8 cellular contexts compared by ENCODE assay signal in the genomic region with DNA sequence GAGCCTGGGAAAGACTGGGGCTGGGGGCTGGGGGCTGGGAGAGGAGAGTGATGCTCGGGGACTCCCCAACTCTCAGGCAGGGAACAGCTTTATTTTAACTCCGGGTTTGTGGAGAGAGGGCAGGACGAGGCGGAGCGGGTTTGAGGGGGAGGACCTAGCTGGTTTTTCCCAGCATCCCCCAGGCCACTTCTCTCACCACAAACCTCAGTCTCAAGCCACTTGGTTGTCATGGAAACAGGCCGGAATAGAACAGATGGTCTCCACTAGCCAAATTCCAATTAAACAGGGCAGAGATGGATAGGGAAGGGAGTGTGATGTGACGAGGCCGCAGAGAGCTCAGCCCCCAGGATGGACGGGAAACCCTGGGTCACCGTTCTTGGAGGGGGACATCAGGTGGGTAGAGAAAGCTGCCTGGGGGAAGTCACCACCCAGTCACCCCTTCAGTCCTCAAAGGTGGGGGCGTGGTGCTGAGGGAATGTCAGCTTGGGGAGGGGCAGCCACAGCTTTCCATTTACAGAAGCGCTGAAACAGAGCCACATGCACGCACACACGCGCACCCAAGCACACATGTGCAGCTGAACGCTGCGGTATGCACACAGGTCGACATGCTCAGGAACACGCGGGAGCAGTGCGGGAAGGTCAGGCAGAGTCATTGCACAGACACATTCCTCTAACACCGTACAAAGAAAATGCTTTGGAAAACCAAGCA. TPM values are rescaled to one million over a fixed set of nuclear protein-coding genes. Genes with fewer than 3 reads are reported as not detected.
A peak's percentile ranks its signal among the peaks of the same experiment; 100 is the strongest.
DNase-seq lines count a peak whose midpoint lies in the region; ATAC-seq and TF ChIP-seq lines count a peak whose summit lies in the region.

No MANE protein-coding gene starts in this region.

- POLR2A ChIA-PET in BJ (lab: Charles Lee): no interaction called here

- H3K9me3 ChIP-seq in adipocyte (ENCODE audit: control insufficient read depth, low read length) (no peaks in the 10 kb centered on the region), MG63 (no peaks in the 10 kb centered on the region)

- H3K4me1 ChIP-seq in adipocyte (ENCODE audit: control insufficient read depth, insufficient read depth, low read length): no peaks in the 10 kb centered on the region

- H3K4me3 ChIP-seq in BJ (ENCODE audit: low read depth, low read length) (no peak overlapping the region), adipocyte (ENCODE audit: low read length) (no peak overlapping the region), MG63 (no peak overlapping the region)

- in situ Hi-C loops in KBM-7 (cut with MboI; ENCODE audit: low pct_unique_long_range_greater_than_20kb, low sequenced_read_pairs) (no loop called here), ACHN (cut with HindIII; ENCODE audit: low pct_ligation_motif_present, low pct_unique_long_range_greater_than_20kb, low sequenced_read_pairs) (no loop called here)

- H3K36me3 ChIP-seq in BJ (ENCODE audit: control insufficient read depth, insufficient read depth, low read length) (no peaks in the 10 kb centered on the region), adipocyte (ENCODE audit: control insufficient read depth, insufficient read depth, low read length, severe bottlenecking) (no peaks in the 10 kb centered on the region), MG63 (no peaks in the 10 kb centered on the region)

- no peak for ATAC-seq in HG02798 (IDR thresholded peaks at IDR 0.05; ENCODE audit: poor library complexity, unreplicated experiment)

- DNase-seq in BJ (ENCODE audit: low read depth): peak; percentile 46
- DNase-seq in KBM-7: peak; percentile 87
- DNase-seq in adipocyte (ENCODE audit: low read depth): peak; percentile 8
- peak; percentile 17 for DNase-seq in kidney glomerular epithelial cell (lab: John Stamatoyannopoulos, UW)
- no peak for DNase-seq in ACHN
- no peak for DNase-seq in MG63
- no peak for DNase-seq in stimulated activated CD4-positive, alpha-beta T cell treated with anti-CD3 and anti-CD28 coated beads, Interleukin-12 subunit alpha, Interleukin-12 subunit beta, amount 100 ng/mL, for 4 hours

- H3K27me3 ChIP-seq in BJ (ENCODE audit: control insufficient read depth, insufficient read depth, low read length) (no peaks in the 10 kb centered on the region), adipocyte (replicated peaks; ENCODE audit: control insufficient read depth, insufficient read depth, low read length) (no peaks in the 10 kb centered on the region), MG63 (no peaks in the 10 kb centered on the region)

- TF ChIP-seq CTCF in BJ (IDR thresholded peaks at IDR 0.05; ENCODE audit: insufficient read depth, low read depth, low read length): no peak

- CTCF ChIA-PET in BJ (lab: Yijun Ruan, JAX): interaction anchor here (0.8 to 1.8 kb wide), 6 partner anchors 9 to 370 kb away, joined by 3 to 8 read pairs (median 3); partner anchors contain the start of gene NECTIN1

- no peak overlapping the region for H3K9ac ChIP-seq in adipocyte (ENCODE audit: low read length)

RNA-seq across cellular contexts. Expression of gene NECTIN1, which starts 19.2 kb away (rescaled TPM):
- 1.7 and 3.0 TPM in 2 replicates for polyA plus RNA-seq in BJ (2011; rRNA removed)
- polyA minus RNA-seq in BJ (2011; rRNA and poly(A)+ RNA removed): 8.0 and 8.5 TPM in 2 replicates
- total RNA-seq in MG63 (2014; rRNA removed; shearing (Covaris generic); ENCODE audit: low replicate concordance): 2.2 and 5.3 TPM in 2 replicates

Comparison
In these comparisons a context has a peak if more than half of its experiments do, and no peak if none do; other contexts are left out.
1. DNase-seq: peak in BJ (single experiment), KBM-7 (single experiment), adipocyte (single experiment) and kidney glomerular epithelial cell (single experiment); none in ACHN (single experiment), MG63 (single experiment) and stimulated activated CD4-positive, alpha-beta T cell treated with anti-CD3 and anti-CD28 coated beads, Interleukin-12 subunit alpha, Interleukin-12 subunit beta, amount 100 ng/mL, for 4 hours (single experiment).